Comparison of ENCODE assay signal across 1 cellular context in the genomic region with DNA sequence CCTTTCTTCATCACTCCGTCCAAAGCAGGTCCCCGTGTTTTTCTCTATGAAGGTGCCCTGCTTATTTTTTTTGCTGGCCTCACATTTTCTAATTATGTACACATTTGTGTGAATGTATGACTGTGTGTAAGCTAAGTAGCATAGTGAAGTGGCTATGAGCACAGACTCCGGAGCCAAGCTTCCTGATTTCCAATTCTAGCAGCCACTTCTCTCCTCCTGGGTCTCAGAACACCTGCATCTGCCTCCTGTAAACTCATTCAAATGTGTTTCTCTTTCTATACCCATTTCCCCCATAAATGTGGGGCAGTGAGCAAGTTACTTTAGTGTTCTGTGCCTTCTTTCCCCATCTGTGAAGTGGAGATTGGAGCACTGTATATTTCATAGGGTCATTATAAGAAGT.
TF ChIP-seq lines count a peak whose summit lies in the region.

No MANE protein-coding gene starts in this region.

TF ChIP-seq in K562, 482 proteins besides CTCF, POLR2A, EP300 and RAD21:
- TF ChIP-seq, protein P1, sequence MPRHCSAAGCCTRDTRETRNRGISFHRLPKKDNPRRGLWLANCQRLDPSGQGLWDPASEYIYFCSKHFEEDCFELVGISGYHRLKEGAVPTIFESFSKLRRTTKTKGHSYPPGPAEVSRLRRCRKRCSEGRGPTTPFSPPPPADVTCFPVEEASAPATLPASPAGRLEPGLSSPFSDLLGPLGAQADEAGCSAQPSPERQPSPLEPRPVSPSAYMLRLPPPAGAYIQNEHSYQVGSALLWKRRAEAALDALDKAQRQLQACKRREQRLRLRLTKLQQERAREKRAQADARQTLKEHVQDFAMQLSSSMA (CRISPR knock-in tag; IDR thresholded peaks at IDR 0.05), result no peak
- TF ChIP-seq, protein P2, sequence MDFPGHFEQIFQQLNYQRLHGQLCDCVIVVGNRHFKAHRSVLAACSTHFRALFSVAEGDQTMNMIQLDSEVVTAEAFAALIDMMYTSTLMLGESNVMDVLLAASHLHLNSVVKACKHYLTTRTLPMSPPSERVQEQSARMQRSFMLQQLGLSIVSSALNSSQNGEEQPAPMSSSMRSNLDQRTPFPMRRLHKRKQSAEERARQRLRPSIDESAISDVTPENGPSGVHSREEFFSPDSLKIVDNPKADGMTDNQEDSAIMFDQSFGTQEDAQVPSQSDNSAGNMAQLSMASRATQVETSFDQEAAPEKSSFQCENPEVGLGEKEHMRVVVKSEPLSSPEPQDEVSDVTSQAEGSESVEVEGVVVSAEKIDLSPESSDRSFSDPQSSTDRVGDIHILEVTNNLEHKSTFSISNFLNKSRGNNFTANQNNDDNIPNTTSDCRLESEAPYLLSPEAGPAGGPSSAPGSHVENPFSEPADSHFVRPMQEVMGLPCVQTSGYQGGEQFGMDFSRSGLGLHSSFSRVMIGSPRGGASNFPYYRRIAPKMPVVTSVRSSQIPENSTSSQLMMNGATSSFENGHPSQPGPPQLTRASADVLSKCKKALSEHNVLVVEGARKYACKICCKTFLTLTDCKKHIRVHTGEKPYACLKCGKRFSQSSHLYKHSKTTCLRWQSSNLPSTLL (IDR thresholded peaks at IDR 0.05), result no peak
- no peak for TF ChIP-seq NCOA2 (IDR thresholded peaks at IDR 0.05; ENCODE audit: partially characterized antibody in 2 of 2)
- TF ChIP-seq CREBBP (IDR thresholded peaks at IDR 0.05; ENCODE audit: low read depth, low read length), result no peak
- no peak for TF ChIP-seq HNRNPK (IDR thresholded peaks at IDR 0.05; ENCODE audit: low read depth, low read length, poor library complexity, severe bottlenecking)
- TF ChIP-seq, protein P3, sequence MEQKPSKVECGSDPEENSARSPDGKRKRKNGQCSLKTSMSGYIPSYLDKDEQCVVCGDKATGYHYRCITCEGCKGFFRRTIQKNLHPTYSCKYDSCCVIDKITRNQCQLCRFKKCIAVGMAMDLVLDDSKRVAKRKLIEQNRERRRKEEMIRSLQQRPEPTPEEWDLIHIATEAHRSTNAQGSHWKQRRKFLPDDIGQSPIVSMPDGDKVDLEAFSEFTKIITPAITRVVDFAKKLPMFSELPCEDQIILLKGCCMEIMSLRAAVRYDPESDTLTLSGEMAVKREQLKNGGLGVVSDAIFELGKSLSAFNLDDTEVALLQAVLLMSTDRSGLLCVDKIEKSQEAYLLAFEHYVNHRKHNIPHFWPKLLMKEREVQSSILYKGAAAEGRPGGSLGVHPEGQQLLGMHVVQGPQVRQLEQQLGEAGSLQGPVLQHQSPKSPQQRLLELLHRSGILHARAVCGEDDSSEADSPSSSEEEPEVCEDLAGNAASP (IDR thresholded peaks at IDR 0.05), result no peak
- TF ChIP-seq MTA3 (IDR thresholded peaks at IDR 0.05; ENCODE audit: borderline replicate concordance), result no peak
- no peak for TF ChIP-seq KLF13 (tag; IDR thresholded peaks at IDR 0.05; ENCODE audit: borderline replicate concordance, low read depth)
